1 cellular context compared by ENCODE assay signal in genomic region chr2:106119074-106119473, GRCh38.
TF ChIP-seq lines count a peak whose summit lies in the region.

No MANE protein-coding gene starts in this region.

TF ChIP-seq in GM23338, 12 proteins besides CTCF, POLR2A, EP300 and RAD21 (continued from another document):
- TF ChIP-seq ZNF462 (CRISPR knock-in tag; IDR thresholded peaks at IDR 0.05): no peak
- no peak for TF ChIP-seq ETS1 (IDR thresholded peaks at IDR 0.05)
- TF ChIP-seq JUNB (IDR thresholded peaks at IDR 0.05; ENCODE audit: unreplicated experiment): no peak
- no peak for TF ChIP-seq EZH2phosphoT487 (IDR thresholded peaks at IDR 0.05; ENCODE audit: unreplicated experiment)
- TF ChIP-seq CREB1 (CRISPR knock-in tag; IDR thresholded peaks at IDR 0.05; ENCODE audit: low read depth): no peak
TF ChIP-seq in GM23338: peak in this region for 0.
